ENCODE assay signal across 16 cellular contexts in genomic region chr22:17581631-17582030, GRCh38. TPM values are rescaled to one million over a fixed set of nuclear protein-coding genes. Genes with fewer than 3 reads are reported as not detected.
"Had no signal": no experiment of that assay in that cellular context is flagged by ENCODE, and none has a peak within 500 bp of the region (broad histone marks: within the 10 kb centered on the region; RNA-seq: fewer than 3 reads in every experiment).

No MANE protein-coding gene starts in this region.

- H3K36me3 Mint-ChIP-seq: naive thymus-derived CD4-positive, alpha-beta T cell; stimulated activated memory B cell treated with anti-CD40 and anti-IgM and Interleukin-4, amounts not matched to agents 10 μg/mL and 1 μg/mL and 100 μg/mL, for 72 hours; type B pancreatic cell had no signal

- H3K27ac ChIP-seq: coronary artery, hepatocyte, prostate gland had no signal

- H3K9me3 Mint-ChIP-seq: naive thymus-derived CD4-positive, alpha-beta T cell; stimulated activated memory B cell treated with anti-CD40 and anti-IgM and Interleukin-4, amounts not matched to agents 10 μg/mL and 1 μg/mL and 100 μg/mL, for 72 hours; stimulated activated naive CD8-positive, alpha-beta T cell treated with anti-CD3 and anti-CD28 coated beads, Interleukin-15, Interleukin-2, amounts not matched to agents 100 ng/mL and 50 ng/mL, for 24 hours; type B pancreatic cell had no signal

- H3K4me3 ChIP-seq: coronary artery, hepatocyte, lung, prostate gland, smooth muscle cell had no signal

- H3K4me2 ChIP-seq: hepatocyte, smooth muscle cell had no signal

- H3K27me3 ChIP-seq: hepatocyte had no signal

- H3K27ac Mint-ChIP-seq: naive thymus-derived CD4-positive, alpha-beta T cell; stimulated activated memory B cell treated with anti-CD40 and anti-IgM and Interleukin-4, amounts not matched to agents 10 μg/mL and 1 μg/mL and 100 μg/mL, for 72 hours; stimulated activated naive CD8-positive, alpha-beta T cell treated with anti-CD3 and anti-CD28 coated beads, Interleukin-15, Interleukin-2, amounts not matched to agents 100 ng/mL and 50 ng/mL, for 24 hours; type B pancreatic cell had no signal

- ATAC-seq: left ventricle myocardium superior; naive thymus-derived CD4-positive, alpha-beta T cell; stimulated activated memory B cell treated with anti-CD40 and anti-IgM and Interleukin-4, amounts not matched to agents 10 μg/mL and 1 μg/mL and 100 μg/mL, for 72 hours had no signal

- DNase-seq: effector CD8-positive, alpha-beta T cell; foreskin melanocyte; left ventricle myocardium superior; naive thymus-derived CD4-positive, alpha-beta T cell; stimulated activated CD4-positive, alpha-beta T cell treated with anti-CD3 and anti-CD28 coated beads, Interleukin-4, amount 100 ng/mL, for 24 hours had no signal

- H3K4me3 Mint-ChIP-seq: naive thymus-derived CD4-positive, alpha-beta T cell; stimulated activated memory B cell treated with anti-CD40 and anti-IgM and Interleukin-4, amounts not matched to agents 10 μg/mL and 1 μg/mL and 100 μg/mL, for 72 hours; stimulated activated naive CD8-positive, alpha-beta T cell treated with anti-CD3 and anti-CD28 coated beads, Interleukin-15, Interleukin-2, amounts not matched to agents 100 ng/mL and 50 ng/mL, for 24 hours; type B pancreatic cell had no signal

- H3K9me3 ChIP-seq: prostate gland had no signal

- H3K79me2 ChIP-seq: hepatocyte had no signal

- H3K4me1 Mint-ChIP-seq: naive thymus-derived CD4-positive, alpha-beta T cell; stimulated activated memory B cell treated with anti-CD40 and anti-IgM and Interleukin-4, amounts not matched to agents 10 μg/mL and 1 μg/mL and 100 μg/mL, for 72 hours had no signal

- H3K36me3 ChIP-seq: prostate gland had no signal

- H3K27me3 Mint-ChIP-seq: naive thymus-derived CD4-positive, alpha-beta T cell; stimulated activated naive CD8-positive, alpha-beta T cell treated with anti-CD3 and anti-CD28 coated beads, Interleukin-15, Interleukin-2, amounts not matched to agents 100 ng/mL and 50 ng/mL, for 24 hours; type B pancreatic cell had no signal

- H3K4me1 ChIP-seq: prostate gland had no signal

RNA-seq across cellular contexts. Expression of gene SLC25A18, which starts 18.3 kb away (rescaled TPM):
- total RNA-seq: dermis microvascular lymphatic vessel endothelial cell; mononuclear cell; naive thymus-derived CD4-positive, alpha-beta T cell; osteocyte had no signal
